ENCODE assay signal across 1 cellular context in the genomic region with DNA sequence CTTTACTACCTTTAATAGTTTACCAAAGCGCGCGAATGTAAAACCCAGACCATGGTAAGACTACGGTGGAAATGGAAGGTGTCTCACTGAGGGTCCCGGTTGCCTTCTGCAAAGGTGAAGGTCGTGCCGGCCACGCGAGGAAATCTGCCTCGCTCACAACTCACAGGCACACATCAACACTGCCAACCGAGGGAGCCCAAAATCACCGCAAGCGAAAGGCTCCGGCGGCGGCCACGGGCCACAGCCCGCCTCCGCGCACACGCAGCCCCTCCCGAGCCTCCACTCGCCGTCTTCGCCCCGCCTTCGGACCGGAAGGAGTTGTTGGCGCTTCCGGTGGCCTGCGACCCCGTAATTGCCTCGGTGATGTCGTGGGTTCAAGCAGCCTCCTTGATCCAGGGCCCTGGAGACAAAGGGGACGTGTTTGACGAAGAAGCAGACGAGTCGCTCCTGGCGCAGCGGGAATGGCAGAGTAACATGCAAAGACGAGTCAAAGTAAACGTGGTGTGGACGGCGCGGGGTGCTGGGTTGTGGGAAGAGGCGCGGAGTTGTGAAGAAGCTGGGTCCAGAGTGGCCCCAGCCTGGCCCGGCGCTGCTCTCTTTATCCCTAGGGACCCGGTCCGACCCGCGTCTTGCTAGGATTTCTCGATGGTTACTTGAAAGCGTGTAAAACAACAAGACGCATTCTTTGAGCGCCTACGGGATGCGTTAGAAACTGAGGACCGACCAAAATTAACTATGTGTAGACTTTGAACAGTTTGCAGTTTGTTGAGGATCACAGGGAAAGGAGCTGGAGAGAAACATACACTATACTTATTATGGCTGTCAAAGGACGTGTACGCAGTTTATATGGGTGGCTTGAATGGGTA.
TF ChIP-seq lines count a peak whose summit lies in the region.

A gene with protein sequence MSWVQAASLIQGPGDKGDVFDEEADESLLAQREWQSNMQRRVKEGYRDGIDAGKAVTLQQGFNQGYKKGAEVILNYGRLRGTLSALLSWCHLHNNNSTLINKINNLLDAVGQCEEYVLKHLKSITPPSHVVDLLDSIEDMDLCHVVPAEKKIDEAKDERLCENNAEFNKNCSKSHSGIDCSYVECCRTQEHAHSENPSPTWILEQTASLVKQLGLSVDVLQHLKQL (plus strand): TSS at position 349 of the 866 bp plus-strand sequence. CDS start 15 bp downstream, at position 364.

TF ChIP-seq in HepG2, 621 proteins besides CTCF, POLR2A, EP300 and RAD21 (continued from another document and continues in another):
- TF ChIP-seq, protein P1, sequence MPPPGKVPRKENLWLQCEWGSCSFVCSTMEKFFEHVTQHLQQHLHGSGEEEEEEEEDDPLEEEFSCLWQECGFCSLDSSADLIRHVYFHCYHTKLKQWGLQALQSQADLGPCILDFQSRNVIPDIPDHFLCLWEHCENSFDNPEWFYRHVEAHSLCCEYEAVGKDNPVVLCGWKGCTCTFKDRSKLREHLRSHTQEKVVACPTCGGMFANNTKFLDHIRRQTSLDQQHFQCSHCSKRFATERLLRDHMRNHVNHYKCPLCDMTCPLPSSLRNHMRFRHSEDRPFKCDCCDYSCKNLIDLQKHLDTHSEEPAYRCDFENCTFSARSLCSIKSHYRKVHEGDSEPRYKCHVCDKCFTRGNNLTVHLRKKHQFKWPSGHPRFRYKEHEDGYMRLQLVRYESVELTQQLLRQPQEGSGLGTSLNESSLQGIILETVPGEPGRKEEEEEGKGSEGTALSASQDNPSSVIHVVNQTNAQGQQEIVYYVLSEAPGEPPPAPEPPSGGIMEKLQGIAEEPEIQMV (CRISPR knock-in tag; IDR thresholded peaks at IDR 0.05; ENCODE audit: low read depth): 0 out of 2 replicates have a peak, but pooled peaks have one; percentile 65
- TF ChIP-seq MTF2 (CRISPR knock-in tag; IDR thresholded peaks at IDR 0.05; ENCODE audit: borderline replicate concordance): no peak
- no peak for TF ChIP-seq NFE2L2 (IDR thresholded peaks at IDR 0.05; ENCODE audit: low read length)
- no peak for TF ChIP-seq ZSCAN22 (CRISPR knock-in tag; IDR thresholded peaks at IDR 0.05)
- TF ChIP-seq TOE1 (CRISPR knock-in tag; IDR thresholded peaks at IDR 0.05): no peak
- TF ChIP-seq CHCHD3 (CRISPR knock-in tag; IDR thresholded peaks at IDR 0.05): peak; percentile 83
- TF ChIP-seq ZFP36L1 (CRISPR knock-in tag; IDR thresholded peaks at IDR 0.05): peak; percentile 34; the same call in 1 of the 2 replicates
- TF ChIP-seq ZNF737 (CRISPR knock-in tag; IDR thresholded peaks at IDR 0.05; ENCODE audit: borderline replicate concordance): no peak
- peak; percentile 24; the same call in 1 of the 2 replicates for TF ChIP-seq ZNF230 (CRISPR knock-in tag; IDR thresholded peaks at IDR 0.05)
- no peak for TF ChIP-seq ZNF383 (CRISPR knock-in tag; IDR thresholded peaks at IDR 0.05; ENCODE audit: borderline replicate concordance)
- TF ChIP-seq ZBTB3 (CRISPR knock-in tag; IDR thresholded peaks at IDR 0.05; ENCODE audit: borderline replicate concordance, low read depth): peak; percentile 57; the same call in 1 of the 2 replicates
- TF ChIP-seq ZNF430 (CRISPR knock-in tag; IDR thresholded peaks at IDR 0.05): peak; percentile 55
- peak; percentile 77; the same call in 1 of the 2 replicates for TF ChIP-seq AHR (CRISPR knock-in tag; IDR thresholded peaks at IDR 0.05)
- TF ChIP-seq ISX (CRISPR knock-in tag; conservative IDR thresholded peaks at IDR 0.05): peak; percentile 80; the same call in 1 of the 2 replicates
- TF ChIP-seq SRY (CRISPR knock-in tag; IDR thresholded peaks at IDR 0.05): 0 out of 2 replicates have a peak, but pooled peaks have one; percentile 75
- 0 out of 2 replicates have a peak, but pooled peaks have one; percentile 26 for TF ChIP-seq PCBP1 (IDR thresholded peaks at IDR 0.05; ENCODE audit: borderline replicate concordance, low read depth, low read length)
- TF ChIP-seq ZNF672 (CRISPR knock-in tag; IDR thresholded peaks at IDR 0.05): no peak
- TF ChIP-seq, protein P2, sequence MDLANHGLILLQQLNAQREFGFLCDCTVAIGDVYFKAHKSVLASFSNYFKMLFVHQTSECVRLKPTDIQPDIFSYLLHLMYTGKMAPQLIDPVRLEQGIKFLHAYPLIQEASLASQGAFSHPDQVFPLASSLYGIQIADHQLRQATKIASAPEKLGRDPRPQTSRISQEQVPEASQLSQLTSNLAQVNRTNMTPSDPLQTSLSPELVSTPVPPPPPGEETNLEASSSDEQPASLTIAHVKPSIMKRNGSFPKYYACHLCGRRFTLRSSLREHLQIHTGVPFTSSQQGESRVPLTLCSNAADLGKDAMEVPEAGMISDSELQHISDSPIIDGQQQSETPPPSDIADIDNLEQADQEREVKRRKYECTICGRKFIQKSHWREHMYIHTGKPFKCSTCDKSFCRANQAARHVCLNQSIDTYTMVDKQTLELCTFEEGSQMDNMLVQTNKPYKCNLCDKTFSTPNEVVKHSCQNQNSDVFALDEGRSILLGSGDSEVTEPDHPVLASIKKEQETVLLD (CRISPR knock-in tag; IDR thresholded peaks at IDR 0.05; ENCODE audit: low read depth): no peak
- TF ChIP-seq MAZ (IDR thresholded peaks at IDR 0.05; ENCODE audit: borderline replicate concordance, low read depth, low read length): peak; percentile 42; the same call in 1 of the 2 replicates
- TF ChIP-seq MAZ (CRISPR knock-in tag; IDR thresholded peaks at IDR 0.05; ENCODE audit: low read depth): peak; percentile 89
- TF ChIP-seq ZNF296 (CRISPR knock-in tag; conservative IDR thresholded peaks at IDR 0.05): no peak
- TF ChIP-seq, protein P3, sequence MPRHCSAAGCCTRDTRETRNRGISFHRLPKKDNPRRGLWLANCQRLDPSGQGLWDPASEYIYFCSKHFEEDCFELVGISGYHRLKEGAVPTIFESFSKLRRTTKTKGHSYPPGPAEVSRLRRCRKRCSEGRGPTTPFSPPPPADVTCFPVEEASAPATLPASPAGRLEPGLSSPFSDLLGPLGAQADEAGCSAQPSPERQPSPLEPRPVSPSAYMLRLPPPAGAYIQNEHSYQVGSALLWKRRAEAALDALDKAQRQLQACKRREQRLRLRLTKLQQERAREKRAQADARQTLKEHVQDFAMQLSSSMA (CRISPR knock-in tag; IDR thresholded peaks at IDR 0.05): peak; percentile 26; the same call in 1 of the 2 replicates
- TF ChIP-seq PHF20 (CRISPR knock-in tag; IDR thresholded peaks at IDR 0.05): peak; percentile 89
- TF ChIP-seq, protein P4, sequence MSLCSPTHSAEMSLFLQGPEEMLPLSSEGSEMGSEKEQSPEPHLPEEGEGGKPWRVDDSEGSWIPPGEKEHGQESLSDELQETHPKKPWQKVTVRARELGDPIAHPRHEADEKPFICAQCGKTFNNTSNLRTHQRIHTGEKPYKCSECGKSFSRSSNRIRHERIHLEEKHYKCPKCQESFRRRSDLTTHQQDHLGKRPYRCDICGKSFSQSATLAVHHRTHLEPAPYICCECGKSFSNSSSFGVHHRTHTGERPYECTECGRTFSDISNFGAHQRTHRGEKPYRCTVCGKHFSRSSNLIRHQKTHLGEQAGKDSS (CRISPR knock-in tag; IDR thresholded peaks at IDR 0.05; ENCODE audit: borderline replicate concordance, low read depth): peak; percentile 95
- TF ChIP-seq, protein P5, sequence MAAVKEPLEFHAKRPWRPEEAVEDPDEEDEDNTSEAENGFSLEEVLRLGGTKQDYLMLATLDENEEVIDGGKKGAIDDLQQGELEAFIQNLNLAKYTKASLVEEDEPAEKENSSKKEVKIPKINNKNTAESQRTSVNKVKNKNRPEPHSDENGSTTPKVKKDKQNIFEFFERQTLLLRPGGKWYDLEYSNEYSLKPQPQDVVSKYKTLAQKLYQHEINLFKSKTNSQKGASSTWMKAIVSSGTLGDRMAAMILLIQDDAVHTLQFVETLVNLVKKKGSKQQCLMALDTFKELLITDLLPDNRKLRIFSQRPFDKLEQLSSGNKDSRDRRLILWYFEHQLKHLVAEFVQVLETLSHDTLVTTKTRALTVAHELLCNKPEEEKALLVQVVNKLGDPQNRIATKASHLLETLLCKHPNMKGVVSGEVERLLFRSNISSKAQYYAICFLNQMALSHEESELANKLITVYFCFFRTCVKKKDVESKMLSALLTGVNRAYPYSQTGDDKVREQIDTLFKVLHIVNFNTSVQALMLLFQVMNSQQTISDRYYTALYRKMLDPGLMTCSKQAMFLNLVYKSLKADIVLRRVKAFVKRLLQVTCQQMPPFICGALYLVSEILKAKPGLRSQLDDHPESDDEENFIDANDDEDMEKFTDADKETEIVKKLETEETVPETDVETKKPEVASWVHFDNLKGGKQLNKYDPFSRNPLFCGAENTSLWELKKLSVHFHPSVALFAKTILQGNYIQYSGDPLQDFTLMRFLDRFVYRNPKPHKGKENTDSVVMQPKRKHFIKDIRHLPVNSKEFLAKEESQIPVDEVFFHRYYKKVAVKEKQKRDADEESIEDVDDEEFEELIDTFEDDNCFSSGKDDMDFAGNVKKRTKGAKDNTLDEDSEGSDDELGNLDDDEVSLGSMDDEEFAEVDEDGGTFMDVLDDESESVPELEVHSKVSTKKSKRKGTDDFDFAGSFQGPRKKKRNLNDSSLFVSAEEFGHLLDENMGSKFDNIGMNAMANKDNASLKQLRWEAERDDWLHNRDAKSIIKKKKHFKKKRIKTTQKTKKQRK (IDR thresholded peaks at IDR 0.05; ENCODE audit: low read length): no peak
- TF ChIP-seq, protein P6, sequence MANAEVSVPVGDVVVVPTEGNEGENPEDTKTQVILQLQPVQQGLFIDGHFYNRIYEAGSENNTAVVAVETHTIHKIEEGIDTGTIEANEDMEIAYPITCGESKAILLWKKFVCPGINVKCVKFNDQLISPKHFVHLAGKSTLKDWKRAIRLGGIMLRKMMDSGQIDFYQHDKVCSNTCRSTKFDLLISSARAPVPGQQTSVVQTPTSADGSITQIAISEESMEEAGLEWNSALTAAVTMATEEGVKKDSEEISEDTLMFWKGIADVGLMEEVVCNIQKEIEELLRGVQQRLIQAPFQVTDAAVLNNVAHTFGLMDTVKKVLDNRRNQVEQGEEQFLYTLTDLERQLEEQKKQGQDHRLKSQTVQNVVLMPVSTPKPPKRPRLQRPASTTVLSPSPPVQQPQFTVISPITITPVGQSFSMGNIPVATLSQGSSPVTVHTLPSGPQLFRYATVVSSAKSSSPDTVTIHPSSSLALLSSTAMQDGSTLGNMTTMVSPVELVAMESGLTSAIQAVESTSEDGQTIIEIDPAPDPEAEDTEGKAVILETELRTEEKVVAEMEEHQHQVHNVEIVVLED (CRISPR knock-in tag; IDR thresholded peaks at IDR 0.05; ENCODE audit: borderline replicate concordance): peak; percentile 83
- peak; percentile 51; the same call in 1 of the 2 replicates for TF ChIP-seq ZBTB20 (CRISPR knock-in tag; IDR thresholded peaks at IDR 0.05; ENCODE audit: borderline replicate concordance, low read depth)
- peak; percentile 27; the same call in 1 of the 2 replicates for TF ChIP-seq CEBPG (CRISPR knock-in tag; IDR thresholded peaks at IDR 0.05)
- peak; percentile 58; the same call in 1 of the 2 replicates for TF ChIP-seq MEIS1 (CRISPR knock-in tag; IDR thresholded peaks at IDR 0.05; ENCODE audit: borderline replicate concordance)
- TF ChIP-seq MATR3 (CRISPR knock-in tag; IDR thresholded peaks at IDR 0.05): no peak
- TF ChIP-seq, protein P7, sequence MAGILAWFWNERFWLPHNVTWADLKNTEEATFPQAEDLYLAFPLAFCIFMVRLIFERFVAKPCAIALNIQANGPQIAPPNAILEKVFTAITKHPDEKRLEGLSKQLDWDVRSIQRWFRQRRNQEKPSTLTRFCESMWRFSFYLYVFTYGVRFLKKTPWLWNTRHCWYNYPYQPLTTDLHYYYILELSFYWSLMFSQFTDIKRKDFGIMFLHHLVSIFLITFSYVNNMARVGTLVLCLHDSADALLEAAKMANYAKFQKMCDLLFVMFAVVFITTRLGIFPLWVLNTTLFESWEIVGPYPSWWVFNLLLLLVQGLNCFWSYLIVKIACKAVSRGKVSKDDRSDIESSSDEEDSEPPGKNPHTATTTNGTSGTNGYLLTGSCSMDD (CRISPR knock-in tag; IDR thresholded peaks at IDR 0.05): no peak; the same call in 1 of the 2 replicates
- no peak; the same call in 1 of the 2 replicates for TF ChIP-seq ARHGAP35 (CRISPR knock-in tag; IDR thresholded peaks at IDR 0.05; ENCODE audit: borderline replicate concordance)
- TF ChIP-seq, protein P8, sequence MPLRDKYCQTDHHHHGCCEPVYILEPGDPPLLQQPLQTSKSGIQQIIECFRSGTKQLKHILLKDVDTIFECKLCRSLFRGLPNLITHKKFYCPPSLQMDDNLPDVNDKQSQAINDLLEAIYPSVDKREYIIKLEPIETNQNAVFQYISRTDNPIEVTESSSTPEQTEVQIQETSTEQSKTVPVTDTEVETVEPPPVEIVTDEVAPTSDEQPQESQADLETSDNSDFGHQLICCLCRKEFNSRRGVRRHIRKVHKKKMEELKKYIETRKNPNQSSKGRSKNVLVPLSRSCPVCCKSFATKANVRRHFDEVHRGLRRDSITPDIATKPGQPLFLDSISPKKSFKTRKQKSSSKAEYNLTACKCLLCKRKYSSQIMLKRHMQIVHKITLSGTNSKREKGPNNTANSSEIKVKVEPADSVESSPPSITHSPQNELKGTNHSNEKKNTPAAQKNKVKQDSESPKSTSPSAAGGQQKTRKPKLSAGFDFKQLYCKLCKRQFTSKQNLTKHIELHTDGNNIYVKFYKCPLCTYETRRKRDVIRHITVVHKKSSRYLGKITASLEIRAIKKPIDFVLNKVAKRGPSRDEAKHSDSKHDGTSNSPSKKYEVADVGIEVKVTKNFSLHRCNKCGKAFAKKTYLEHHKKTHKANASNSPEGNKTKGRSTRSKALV (CRISPR knock-in tag; IDR thresholded peaks at IDR 0.05): no peak; the same call in 1 of the 2 replicates
- no peak for TF ChIP-seq SCMH1 (CRISPR knock-in tag; IDR thresholded peaks at IDR 0.05; ENCODE audit: borderline replicate concordance)
- TF ChIP-seq, protein P9, sequence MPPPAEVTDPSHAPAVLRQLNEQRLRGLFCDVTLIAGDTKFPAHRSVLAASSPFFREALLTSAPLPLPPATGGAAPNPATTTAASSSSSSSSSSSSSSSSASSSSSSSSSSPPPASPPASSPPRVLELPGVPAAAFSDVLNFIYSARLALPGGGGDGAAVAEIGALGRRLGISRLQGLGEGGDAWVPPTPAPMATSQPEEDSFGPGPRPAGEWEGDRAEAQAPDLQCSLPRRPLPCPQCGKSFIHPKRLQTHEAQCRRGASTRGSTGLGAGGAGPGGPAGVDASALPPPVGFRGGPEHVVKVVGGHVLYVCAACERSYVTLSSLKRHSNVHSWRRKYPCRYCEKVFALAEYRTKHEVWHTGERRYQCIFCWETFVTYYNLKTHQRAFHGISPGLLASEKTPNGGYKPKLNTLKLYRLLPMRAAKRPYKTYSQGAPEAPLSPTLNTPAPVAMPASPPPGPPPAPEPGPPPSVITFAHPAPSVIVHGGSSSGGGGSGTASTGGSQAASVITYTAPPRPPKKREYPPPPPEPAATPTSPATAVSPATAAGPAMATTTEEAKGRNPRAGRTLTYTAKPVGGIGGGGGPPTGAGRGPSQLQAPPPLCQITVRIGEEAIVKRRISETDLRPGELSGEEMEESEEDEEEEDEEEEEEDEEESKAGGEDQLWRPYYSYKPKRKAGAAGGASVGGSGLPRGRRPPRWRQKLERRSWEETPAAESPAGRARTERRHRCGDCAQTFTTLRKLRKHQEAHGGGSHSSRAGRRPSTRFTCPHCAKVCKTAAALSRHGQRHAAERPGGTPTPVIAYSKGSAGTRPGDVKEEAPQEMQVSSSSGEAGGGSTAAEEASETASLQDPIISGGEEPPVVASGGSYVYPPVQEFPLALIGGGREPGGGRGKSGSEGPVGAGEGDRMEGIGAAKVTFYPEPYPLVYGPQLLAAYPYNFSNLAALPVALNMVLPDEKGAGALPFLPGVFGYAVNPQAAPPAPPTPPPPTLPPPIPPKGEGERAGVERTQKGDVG (CRISPR knock-in tag; IDR thresholded peaks at IDR 0.05; ENCODE audit: borderline replicate concordance): peak; percentile 63; the same call in 1 of the 2 replicates
- TF ChIP-seq ZNF350 (CRISPR knock-in tag; IDR thresholded peaks at IDR 0.05; ENCODE audit: borderline replicate concordance, low read depth): peak; percentile 96
- peak; percentile 86 for TF ChIP-seq CBX1 (IDR thresholded peaks at IDR 0.05; ENCODE audit: low read depth)
